In the genomic region with DNA sequence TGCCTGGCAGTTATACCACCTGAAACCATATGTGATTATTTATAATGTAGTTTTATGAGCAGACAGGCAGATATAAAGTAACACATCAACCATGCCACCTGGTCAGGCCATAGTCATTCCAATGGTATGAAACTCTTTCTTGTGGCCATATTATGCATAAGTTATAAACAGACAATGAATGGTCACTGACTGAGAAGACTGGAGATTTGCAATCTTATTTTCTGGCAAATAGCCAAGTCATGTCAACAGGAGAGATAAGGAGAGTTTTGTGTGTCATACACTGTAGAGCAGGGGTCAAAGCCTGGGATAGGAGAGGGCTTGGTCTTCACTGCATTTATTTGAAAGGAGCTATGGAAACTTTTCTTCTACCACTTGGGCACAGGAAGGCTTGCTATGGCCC, we compare ENCODE assay signal across 14 cellular contexts. TPM values are rescaled to one million over a fixed set of nuclear protein-coding genes. Genes with fewer than 3 reads are reported as not detected.
DNase-seq lines count a peak whose midpoint lies in the region; ATAC-seq and TF ChIP-seq lines count a peak whose summit lies in the region.
"Had no signal": no experiment of that assay in that cellular context is flagged by ENCODE, and none has a peak within 500 bp of the region (broad histone marks: within the 10 kb centered on the region; RNA-seq: fewer than 3 reads in every experiment).

No MANE protein-coding gene starts in this region.

- no peak overlapping the region for H3K27ac Mint-ChIP-seq in endodermal cell
- H3K27ac Mint-ChIP-seq in mesothelial cell of epicardium, result no peak overlapping the region
- H3K27ac Mint-ChIP-seq: activated CD8-positive, alpha-beta T cell treated with anti-CD3 and anti-CD28 coated beads, Interleukin-2, amount 10 ng/mL, durations not matched to agents 7 days and 5 days had no signal

- H3K36me3 Mint-ChIP-seq in endodermal cell (ENCODE audit: low read depth) (no peaks in the 10 kb centered on the region), mesothelial cell of epicardium (no peaks in the 10 kb centered on the region)

- POLR2A ChIA-PET in PC-3 (lab: Charles Lee; ENCODE audit: unreplicated experiment), result no interaction called here

- BruUV-seq in PC-3 (replicated peaks; lab: Mats Ljungman, UMichigan), result no TSS peak

- TF ChIP-seq CTCF in PC-3 (conservative IDR thresholded peaks at IDR 0.05; ENCODE audit: low read depth, low read length) (no peak), endodermal cell (conservative IDR thresholded peaks at IDR 0.05) (no peak), mesothelial cell of epicardium (IDR thresholded peaks at IDR 0.05; ENCODE audit: unreplicated experiment) (no peak)

- H3K4me1 ChIP-seq in PC-3 (ENCODE audit: insufficient read depth, low read length) (peaks cover 30% of the 10 kb centered on the region), endodermal cell (ENCODE audit: control insufficient read depth, insufficient read depth, low read length) (no peaks in the 10 kb centered on the region)
- H3K4me1 ChIP-seq: testis had no signal

- H3K9me2 ChIP-seq in PC-3 (replicated peaks; ENCODE audit: low read length), result no peaks in the 10 kb centered on the region

- H3K27me3 Mint-ChIP-seq in endodermal cell (ENCODE audit: insufficient read depth) (peaks cover 2% of the 10 kb centered on the region), mesothelial cell of epicardium (ENCODE audit: low read depth) (no peaks in the 10 kb centered on the region)

- no peaks in the 10 kb centered on the region for H3K9me3 ChIP-seq in PC-3 (ENCODE audit: low read length)
- no peaks in the 10 kb centered on the region for H3K9me3 ChIP-seq in endodermal cell (ENCODE audit: control insufficient read depth, low read length)
- H3K9me3 ChIP-seq: testis had no signal

- H4K20me1 ChIP-seq in PC-3 (ENCODE audit: low read length), result no peaks in the 10 kb centered on the region

- H3K4me3 Mint-ChIP-seq in endodermal cell (no peak overlapping the region), mesothelial cell of epicardium (no peak overlapping the region)
- H3K4me3 Mint-ChIP-seq: activated CD8-positive, alpha-beta T cell treated with anti-CD3 and anti-CD28 coated beads, Interleukin-2, amount 10 ng/mL, durations not matched to agents 7 days and 5 days; neural crest cell had no signal

- ATAC-seq in PC-3, result peak; percentile 54
- ATAC-seq: activated CD8-positive, alpha-beta T cell treated with anti-CD3 and anti-CD28 coated beads, Interleukin-2, amount 10 ng/mL, durations not matched to agents 7 days and 5 days had no signal

- no peaks in the 10 kb centered on the region for H3F3A ChIP-seq in PC-3 (ENCODE audit: low read length, unreplicated experiment)

- CTCF ChIA-PET in PC-3 (lab: Charles Lee), result no interaction called here

- H3K9ac ChIP-seq in PC-3 (ENCODE audit: low read length), result no peak overlapping the region
- H3K9ac ChIP-seq in endodermal cell (ENCODE audit: extremely low read depth, low read length, poor library complexity, severe bottlenecking), result no peak overlapping the region

- H3K27me3 ChIP-seq in PC-3 (ENCODE audit: low read length), result no peaks in the 10 kb centered on the region
- H3K27me3 ChIP-seq in endodermal cell (ENCODE audit: control insufficient read depth, insufficient read depth, low read length, poor library complexity, severe bottlenecking), result no peaks in the 10 kb centered on the region
- H3K27me3 ChIP-seq: testis had no signal

- no peaks in the 10 kb centered on the region for H3K9me3 Mint-ChIP-seq in endodermal cell
- H3K9me3 Mint-ChIP-seq in mesothelial cell of epicardium, result no peaks in the 10 kb centered on the region
- H3K9me3 Mint-ChIP-seq: neural crest cell had no signal

- H3K4me1 Mint-ChIP-seq in endodermal cell (peaks cover 12% of the 10 kb centered on the region), mesothelial cell of epicardium (peaks cover 8% of the 10 kb centered on the region)

- intact Hi-C loops in PC-3 (cut with micrococcal nuclease), result no loop called here

- H3K36me3 ChIP-seq in PC-3 (ENCODE audit: low read depth, low read length) (no peaks in the 10 kb centered on the region), endodermal cell (ENCODE audit: control insufficient read depth, insufficient read depth, low read length) (no peaks in the 10 kb centered on the region)

- peak; percentile 42 for DNase-seq in EL
- peak; percentile 86 for DNase-seq in PC-3
- no peak for DNase-seq in endodermal cell
- DNase-seq in kidney glomerular epithelial cell (lab: John Stamatoyannopoulos, UW), result peak; percentile 11
- DNase-seq in HK-2 (ENCODE audit: unreplicated experiment), result no peak
- DNase-seq in mesothelial cell of epicardium (ENCODE audit: low spot score in 2 of 2, unreplicated experiment in 2 of 2), result no peak
- DNase-seq in activated CD4-positive, alpha-beta T cell treated with anti-CD3 and anti-CD28 coated beads for 48 hours, result no peak
- no peak for DNase-seq in DMS 273 treated with DMSO at 0.1 percent for 48 hours (lab: John Stamatoyannopoulos, UW)
- DNase-seq: activated CD8-positive, alpha-beta T cell treated with anti-CD3 and anti-CD28 coated beads, Interleukin-2, amount 10 ng/mL, durations not matched to agents 7 days and 5 days; COR-L47; mesendoderm; MV-4-11; testis had no signal

- no peak overlapping the region for H2AFZ ChIP-seq in PC-3 (ENCODE audit: low read length)

- H3K4me2 ChIP-seq in PC-3 (ENCODE audit: low read length), result peak overlapping the region; percentile 3; the same call in 1 of the 2 replicates

- H3K79me2 ChIP-seq in PC-3 (ENCODE audit: low read length), result no peaks in the 10 kb centered on the region

- no peak overlapping the region for H3K4me3 ChIP-seq in PC-3 (ENCODE audit: low read length)
- H3K4me3 ChIP-seq in endodermal cell (ENCODE audit: low read length), result no peak overlapping the region
- H3K4me3 ChIP-seq: testis had no signal

- H3K27ac ChIP-seq in PC-3 (ENCODE audit: low read length), result 0 out of 2 replicates have a peak overlapping the region, but pooled peaks have one; percentile 23
- H3K27ac ChIP-seq in endodermal cell (ENCODE audit: low read depth, low read length), result peak overlapping the region; percentile 8
- H3K27ac ChIP-seq: testis had no signal

RNA-seq across cellular contexts. Expression of a gene that starts 29.5 kb away (rescaled TPM):
- total RNA-seq in PC-3 (2014; rRNA removed) (3.1 and 3.6 TPM in 2 replicates), endodermal cell (10 to 100 TPM in 1 of 2 donors, 1 to 10 TPM in 1; 7.0 to 13.8 TPM), mesothelial cell of epicardium (9.2 to 11.0 TPM (median 10.1 TPM) in 3 replicates)
- 57.3 TPM for polyA plus RNA-seq in endodermal cell (2013, experiment 1 of 2)
- polyA plus RNA-seq in endodermal cell (2013, experiment 2 of 2), result 60.3 TPM
- total RNA-seq: activated CD8-positive, alpha-beta T cell treated with anti-CD3 and anti-CD28 coated beads, Interleukin-2, amount 10 ng/mL, durations not matched to agents 7 days and 5 days had no signal

Comparison
In these comparisons a context has a peak if more than half of its experiments do, and no peak if none do; other contexts are left out.
1. DNase-seq: peak in EL (single experiment), PC-3 (single experiment) and kidney glomerular epithelial cell (single experiment); none in endodermal cell (single experiment), HK-2 (single experiment), mesothelial cell of epicardium (0 of 2), activated CD4-positive, alpha-beta T cell treated with anti-CD3 and anti-CD28 coated beads for 48 hours (single experiment) and DMS 273 treated with DMSO at 0.1 percent for 48 hours (single experiment).